9 cellular contexts compared by ENCODE assay signal in genomic region chr5:137014731-137015130, GRCh38.
"Had no signal": no experiment of that assay in that cellular context is flagged by ENCODE, and none has a peak within 500 bp of the region (broad histone marks: within the 10 kb centered on the region; RNA-seq: fewer than 3 reads in every experiment).

No MANE protein-coding gene starts in this region.

- H3K27ac ChIP-seq: HL-60, KMS-11 had no signal

- H3K4me3 ChIP-seq: K562 had no signal

- H3K4me3 Mint-ChIP-seq: IgD-negative memory B cell had no signal

- H3K27me3 Mint-ChIP-seq: IgD-negative memory B cell had no signal

- H3K4me1 Mint-ChIP-seq: IgD-negative memory B cell had no signal

- DNase-seq: IMR-90, KBM-7, KG1 had no signal

- H3K27ac Mint-ChIP-seq: IgD-negative memory B cell had no signal

- FAIRE-seq: HepG2, HTR-8/SVneo, K562 had no signal

- H3K4me2 ChIP-seq: KMS-11 had no signal

- H3K36me3 Mint-ChIP-seq: IgD-negative memory B cell had no signal

- H3K9ac ChIP-seq: KMS-11 had no signal
